Comparison of ENCODE assay signal across 3 cellular contexts in the genomic region with DNA sequence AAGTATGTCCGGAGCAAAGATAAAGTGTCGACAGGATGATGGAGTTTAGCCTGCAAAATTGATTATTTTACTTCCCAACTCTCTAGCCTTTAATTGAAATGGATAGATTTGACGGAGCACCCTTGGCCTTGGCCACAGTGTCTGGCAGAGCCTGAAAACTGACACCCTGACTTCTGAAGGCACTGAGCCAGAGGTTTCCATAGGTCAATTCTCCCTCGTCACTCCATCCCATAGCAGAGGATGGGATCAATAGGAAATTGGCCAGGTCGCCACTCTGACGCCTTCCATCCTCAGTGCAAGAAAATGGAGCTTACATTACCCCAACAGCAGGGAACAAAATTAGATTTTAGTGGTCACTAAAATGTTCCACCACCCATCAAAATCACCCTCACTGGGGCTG.
"Had no signal": no experiment of that assay in that cellular context is flagged by ENCODE, and none has a peak within 500 bp of the region (broad histone marks: within the 10 kb centered on the region; RNA-seq: fewer than 3 reads in every experiment).

No MANE protein-coding gene starts in this region.

- H3K4me3 ChIP-seq: GM12878 had no signal

- ATAC-seq: GM12878 had no signal

- DNase-seq: GDM1, GF-D8 had no signal
